In genomic region chr22:48345631-48346030, GRCh38 we compare ENCODE assay signal across 23 cellular contexts.
A peak's percentile ranks its signal among the peaks of the same experiment; 100 is the strongest.
DNase-seq lines count a peak whose midpoint lies in the region; ATAC-seq and TF ChIP-seq lines count a peak whose summit lies in the region.
"Had no signal": no experiment of that assay in that cellular context is flagged by ENCODE, and none has a peak within 500 bp of the region (broad histone marks: within the 10 kb centered on the region; RNA-seq: fewer than 3 reads in every experiment).

No MANE protein-coding gene starts in this region.

- H3K4me2 ChIP-seq in osteoblast (ENCODE audit: insufficient read depth, low read length) = no peak overlapping the region
- H3K4me2 ChIP-seq: A549, GM23338 had no signal

- no peak overlapping the region for H3K27ac Mint-ChIP-seq in endodermal cell
- H3K27ac Mint-ChIP-seq: CD14-positive monocyte; CD4-positive, alpha-beta T cell; CD8-positive, alpha-beta memory T cell; GM23338; H9 had no signal

- DNase-seq in Right ventricle myocardium superior = peak; percentile 30
- DNase-seq in left ventricle myocardium inferior = no peak
- DNase-seq in endodermal cell = peak; percentile 32
- DNase-seq in osteoblast (ENCODE audit: insufficient read length, low spot score, missing footprints) = peak; percentile 38
- no peak for DNase-seq in left colon
- DNase-seq: 8988T; ACHN; AML-193; BE2C; CD4-positive, alpha-beta T cell; CD8-positive, alpha-beta memory T cell; DMS 273 treated with DMSO at 0.1 percent for 48 hours; DMS79; EL; GDM1; H9 had no signal

- intact Hi-C loops in Right ventricle myocardium superior (cut with DNase I) (no loop called here), left ventricle myocardium inferior (cut with micrococcal nuclease) (no loop called here), left colon (cut with DNase I, micrococcal nuclease) (no loop called here)

- WGBS in endodermal cell (ENCODE audit: insufficient coverage in 1 of 2, insufficient read length in 1 of 2), 2 experiments = 89 to 94% methylated on average over 13 to 14 of the region's 14 CpGs

- H3K36me3 ChIP-seq in left ventricle myocardium inferior (no peaks in the 10 kb centered on the region), endodermal cell (ENCODE audit: control insufficient read depth, insufficient read depth, low read length) (no peaks in the 10 kb centered on the region), osteoblast (ENCODE audit: insufficient read depth, low read length) (no peaks in the 10 kb centered on the region)
- H3K36me3 ChIP-seq: BE2C; BLaER1 treated with 17β-estradiol and CSF1 and Interleukin-3, amounts not matched to agents 10 nM and 100 nM had no signal

- H3K27me3 Mint-ChIP-seq in endodermal cell (ENCODE audit: insufficient read depth) = peaks cover 35% of the 10 kb centered on the region
- H3K27me3 Mint-ChIP-seq: CD4-positive, alpha-beta T cell had no signal

- H3K4me3 Mint-ChIP-seq in endodermal cell = no peak overlapping the region
- H3K4me3 Mint-ChIP-seq: CD14-positive monocyte; CD4-positive, alpha-beta T cell; CD8-positive, alpha-beta memory T cell; GM23338; H9 had no signal

- H2AFZ ChIP-seq in osteoblast (ENCODE audit: low read length) = no peak overlapping the region
- H2AFZ ChIP-seq: GM23338 had no signal

- no peak overlapping the region for H3K9ac ChIP-seq in endodermal cell (ENCODE audit: extremely low read depth, low read length, poor library complexity, severe bottlenecking)
- H3K9ac ChIP-seq: BLaER1 treated with 17β-estradiol and CSF1 and Interleukin-3, amounts not matched to agents 10 nM and 100 nM had no signal

- no peaks in the 10 kb centered on the region for H4K20me1 ChIP-seq in osteoblast (ENCODE audit: insufficient read depth, low read length)

- no peak for TF ChIP-seq CTCF in left ventricle myocardium inferior (IDR thresholded peaks at IDR 0.05; ENCODE audit: borderline replicate concordance)
- no peak for TF ChIP-seq CTCF in endodermal cell (conservative IDR thresholded peaks at IDR 0.05)
- TF ChIP-seq CTCF in osteoblast (IDR thresholded peaks at IDR 0.05; ENCODE audit: extremely low read depth, low read depth, low read length) = no peak

- ATAC-seq in Right ventricle myocardium superior (ENCODE audit: poor library complexity) (no peak), GM21786 (IDR thresholded peaks at IDR 0.05; ENCODE audit: unreplicated experiment) (no peak), left colon (no peak)
- ATAC-seq: A549, GM12878, GM23338, HCT116 had no signal

- H3K27me3 ChIP-seq in left ventricle myocardium inferior (ENCODE audit: low read depth) (peaks cover 96% of the 10 kb centered on the region), endodermal cell (ENCODE audit: control insufficient read depth, insufficient read depth, low read length, poor library complexity, severe bottlenecking) (no peaks in the 10 kb centered on the region), osteoblast (ENCODE audit: insufficient read depth, low read length) (no peaks in the 10 kb centered on the region)
- H3K27me3 ChIP-seq: BE2C had no signal

- no peaks in the 10 kb centered on the region for H3K79me2 ChIP-seq in osteoblast (ENCODE audit: insufficient read depth, low read length)

- H3K9me3 ChIP-seq in left ventricle myocardium inferior (replicated peaks) = no peaks in the 10 kb centered on the region
- H3K9me3 ChIP-seq in endodermal cell (ENCODE audit: control insufficient read depth, low read length) = no peaks in the 10 kb centered on the region
- no peaks in the 10 kb centered on the region for H3K9me3 ChIP-seq in osteoblast (ENCODE audit: low read depth, low read length)
- H3K9me3 ChIP-seq: A549; BE2C; BLaER1 treated with 17β-estradiol and CSF1 and Interleukin-3, amounts not matched to agents 10 nM and 100 nM had no signal

- H3K4me1 Mint-ChIP-seq in endodermal cell = peaks cover 4% of the 10 kb centered on the region
- H3K4me1 Mint-ChIP-seq: CD14-positive monocyte; CD8-positive, alpha-beta memory T cell had no signal

- no peaks in the 10 kb centered on the region for H3K9me3 Mint-ChIP-seq in endodermal cell
- H3K9me3 Mint-ChIP-seq: CD14-positive monocyte; CD4-positive, alpha-beta T cell; CD8-positive, alpha-beta memory T cell; GM23338; H9 had no signal

- no peaks in the 10 kb centered on the region for H3K4me1 ChIP-seq in left ventricle myocardium inferior
- H3K4me1 ChIP-seq in endodermal cell (ENCODE audit: control insufficient read depth, insufficient read depth, low read length) = no peaks in the 10 kb centered on the region
- H3K4me1 ChIP-seq in osteoblast (ENCODE audit: insufficient read depth, low read length) = no peaks in the 10 kb centered on the region
- H3K4me1 ChIP-seq: BE2C had no signal

- no peak overlapping the region for H3K4me3 ChIP-seq in left ventricle myocardium inferior
- no peak overlapping the region for H3K4me3 ChIP-seq in endodermal cell (ENCODE audit: low read length)
- no peak overlapping the region for H3K4me3 ChIP-seq in osteoblast (ENCODE audit: insufficient read depth, low read length)
- H3K4me3 ChIP-seq: A549; BLaER1 treated with 17β-estradiol and CSF1 and Interleukin-3, amounts not matched to agents 10 nM and 100 nM; GM12878; GM23338 had no signal

- H3K36me3 Mint-ChIP-seq in endodermal cell (ENCODE audit: low read depth) = no peaks in the 10 kb centered on the region
- H3K36me3 Mint-ChIP-seq: CD14-positive monocyte; CD8-positive, alpha-beta memory T cell had no signal

- H3K27ac ChIP-seq in left ventricle myocardium inferior (replicated peaks) (no peak overlapping the region), endodermal cell (ENCODE audit: low read depth, low read length) (no peak overlapping the region), osteoblast (ENCODE audit: low read depth, low read length) (no peak overlapping the region)
- H3K27ac ChIP-seq: BLaER1 treated with 17β-estradiol and CSF1 and Interleukin-3, amounts not matched to agents 10 nM and 100 nM had no signal

Comparison
In these comparisons a context has a peak if more than half of its experiments do, and no peak if none do; other contexts are left out.
1. DNase-seq: peak in Right ventricle myocardium superior (single experiment), endodermal cell (single experiment) and osteoblast (single experiment); none in left ventricle myocardium inferior (single experiment) and left colon (0 of 2).